1 cellular context compared by ENCODE assay signal in the genomic region with DNA sequence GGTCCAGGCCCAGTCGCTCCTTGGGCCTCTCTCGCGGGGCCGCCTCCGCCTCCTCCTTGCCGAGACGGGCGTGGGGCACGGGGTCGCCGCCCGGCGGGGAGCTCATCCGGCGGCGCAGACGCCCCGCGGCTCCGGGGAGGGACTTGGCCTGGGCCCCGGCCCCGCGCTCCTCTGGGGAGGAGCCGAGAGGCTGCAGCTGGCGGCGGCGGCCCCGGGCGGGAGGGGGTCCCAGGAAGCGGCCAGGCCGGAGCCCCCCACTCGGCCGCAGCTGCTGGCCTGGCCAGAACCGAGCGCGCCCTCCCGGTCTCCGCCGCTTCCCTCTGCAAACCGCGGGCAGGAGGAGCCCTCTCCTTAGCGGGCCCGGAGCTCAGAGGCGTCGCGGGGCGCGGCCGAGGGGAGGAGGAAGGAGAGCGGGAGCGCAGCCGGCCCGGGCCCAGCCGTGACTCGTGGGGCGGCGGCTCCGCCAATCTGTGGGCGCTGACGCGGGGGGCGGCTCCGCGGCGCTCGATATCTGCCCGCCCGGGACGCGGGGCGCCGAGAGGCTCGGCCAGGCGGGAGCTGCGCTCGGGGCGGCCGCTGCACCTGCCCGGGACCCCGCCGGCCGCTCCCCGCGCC.
TF ChIP-seq lines count a peak whose summit lies in the region.

FAM20C (plus strand) TSS at position 537 of the 615 bp plus-strand sequence. CDS start 629 bp downstream, outside the sequence.

TF ChIP-seq in A549, 52 proteins besides CTCF, POLR2A, EP300 and RAD21 (continued from another document):
- 0 out of 2 replicates have a peak, but pooled peaks have one; percentile 24 for TF ChIP-seq MYC (IDR thresholded peaks at IDR 0.05; ENCODE audit: borderline replicate concordance, low read length)
- TF ChIP-seq EHF (CRISPR knock-in tag; IDR thresholded peaks at IDR 0.05) = no peak
- TF ChIP-seq TP53 (CRISPR knock-in tag; IDR thresholded peaks at IDR 0.05) = 0 out of 2 replicates have a peak, but pooled peaks have one; percentile 31
- no peak for TF ChIP-seq RCOR1 (IDR thresholded peaks at IDR 0.05; ENCODE audit: low read depth, low read length)
